In the genomic region with DNA sequence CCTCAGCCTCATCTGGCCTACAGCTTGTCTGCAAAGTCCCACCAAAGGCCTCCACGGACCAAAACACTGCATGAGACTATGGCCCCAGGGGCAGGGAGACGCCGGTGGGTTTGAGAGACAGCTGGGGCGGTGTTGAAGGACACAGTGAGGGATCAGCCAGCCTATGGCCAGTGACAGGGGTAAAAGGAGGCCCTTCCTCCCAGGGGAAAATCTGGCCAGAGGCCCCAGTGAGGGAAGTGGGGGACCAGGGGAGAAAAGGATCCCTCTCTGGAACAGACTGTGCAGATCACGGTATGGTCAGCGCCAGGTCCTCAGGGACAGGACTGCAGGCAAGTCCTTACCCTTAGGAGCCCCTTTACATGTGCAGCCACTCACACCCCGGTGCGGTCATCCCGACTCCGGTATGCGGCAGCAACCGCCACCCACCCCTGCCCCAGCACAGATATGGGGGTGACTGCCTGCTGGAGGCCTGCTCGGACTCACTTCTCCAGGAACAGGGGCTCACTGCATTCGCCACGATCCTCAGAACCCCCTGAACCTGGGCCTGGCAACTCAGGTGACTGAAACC, we compare ENCODE assay signal across 1 cellular context.
A peak's percentile ranks its signal among the peaks of the same experiment; 100 is the strongest.
TF ChIP-seq lines count a peak whose summit lies in the region.

No MANE protein-coding gene starts in this region.

TF ChIP-seq in WTC11, 78 proteins besides CTCF, POLR2A, EP300 and RAD21 (continued from another document):
- TF ChIP-seq, protein P1, sequence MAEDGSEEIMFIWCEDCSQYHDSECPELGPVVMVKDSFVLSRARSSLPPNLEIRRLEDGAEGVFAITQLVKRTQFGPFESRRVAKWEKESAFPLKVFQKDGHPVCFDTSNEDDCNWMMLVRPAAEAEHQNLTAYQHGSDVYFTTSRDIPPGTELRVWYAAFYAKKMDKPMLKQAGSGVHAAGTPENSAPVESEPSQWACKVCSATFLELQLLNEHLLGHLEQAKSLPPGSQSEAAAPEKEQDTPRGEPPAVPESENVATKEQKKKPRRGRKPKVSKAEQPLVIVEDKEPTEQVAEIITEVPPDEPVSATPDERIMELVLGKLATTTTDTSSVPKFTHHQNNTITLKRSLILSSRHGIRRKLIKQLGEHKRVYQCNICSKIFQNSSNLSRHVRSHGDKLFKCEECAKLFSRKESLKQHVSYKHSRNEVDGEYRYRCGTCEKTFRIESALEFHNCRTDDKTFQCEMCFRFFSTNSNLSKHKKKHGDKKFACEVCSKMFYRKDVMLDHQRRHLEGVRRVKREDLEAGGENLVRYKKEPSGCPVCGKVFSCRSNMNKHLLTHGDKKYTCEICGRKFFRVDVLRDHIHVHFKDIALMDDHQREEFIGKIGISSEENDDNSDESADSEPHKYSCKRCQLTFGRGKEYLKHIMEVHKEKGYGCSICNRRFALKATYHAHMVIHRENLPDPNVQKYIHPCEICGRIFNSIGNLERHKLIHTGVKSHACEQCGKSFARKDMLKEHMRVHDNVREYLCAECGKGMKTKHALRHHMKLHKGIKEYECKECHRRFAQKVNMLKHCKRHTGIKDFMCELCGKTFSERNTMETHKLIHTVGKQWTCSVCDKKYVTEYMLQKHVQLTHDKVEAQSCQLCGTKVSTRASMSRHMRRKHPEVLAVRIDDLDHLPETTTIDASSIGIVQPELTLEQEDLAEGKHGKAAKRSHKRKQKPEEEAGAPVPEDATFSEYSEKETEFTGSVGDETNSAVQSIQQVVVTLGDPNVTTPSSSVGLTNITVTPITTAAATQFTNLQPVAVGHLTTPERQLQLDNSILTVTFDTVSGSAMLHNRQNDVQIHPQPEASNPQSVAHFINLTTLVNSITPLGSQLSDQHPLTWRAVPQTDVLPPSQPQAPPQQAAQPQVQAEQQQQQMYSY (CRISPR knock-in tag; IDR thresholded peaks at IDR 0.05), result peak; percentile 16; the same call in 1 of the 2 replicates
- no peak for TF ChIP-seq TP53 (CRISPR knock-in tag; IDR thresholded peaks at IDR 0.05)
